ENCODE assay signal across 10 cellular contexts in genomic region chr17:78129385-78130079, GRCh38. TPM values are rescaled to one million over a fixed set of nuclear protein-coding genes. Genes with fewer than 3 reads are reported as not detected.
A peak's percentile ranks its signal among the peaks of the same experiment; 100 is the strongest.
DNase-seq lines count a peak whose midpoint lies in the region; ATAC-seq lines count a peak whose summit lies in the region.
"Had no signal": no experiment of that assay in that cellular context is flagged by ENCODE, and none has a peak within 500 bp of the region (broad histone marks: within the 10 kb centered on the region; RNA-seq: fewer than 3 reads in every experiment).

No MANE protein-coding gene starts in this region.

- H3K9me3 Mint-ChIP-seq in activated CD8-positive, alpha-beta T cell treated with anti-CD3 and anti-CD28 coated beads, Interleukin-2, amount 10 ng/mL, durations not matched to agents 7 days and 5 days (ENCODE audit: insufficient read depth): no peaks in the 10 kb centered on the region

- H3K9ac ChIP-seq in iPS-20b (ENCODE audit: low read depth, low read length): no peak overlapping the region
- no peak overlapping the region for H3K9ac ChIP-seq in subcutaneous abdominal adipose tissue (ENCODE audit: low read length in 5 of 5)

- no peak overlapping the region for H3K27ac ChIP-seq in iPS-20b (ENCODE audit: low read length)
- peak overlapping the region; percentile 46 for H3K27ac ChIP-seq in subcutaneous abdominal adipose tissue (ENCODE audit: low read depth, low read length)

- ATAC-seq in activated CD8-positive, alpha-beta T cell treated with anti-CD3 and anti-CD28 coated beads, Interleukin-2, amount 10 ng/mL, durations not matched to agents 7 days and 5 days: no peak

- H3K4me3 ChIP-seq in iPS-20b (ENCODE audit: low read length): peak overlapping the region; percentile 63; the same call in 1 of the 2 replicates
- peak overlapping the region in 1 of 5 donors; percentile 81 for H3K4me3 ChIP-seq in subcutaneous abdominal adipose tissue (ENCODE audit: low read depth in 1 of 5, low read length in 5 of 5)
- H3K4me3 ChIP-seq: lung had no signal

- H3K36me3 ChIP-seq in iPS-20b (ENCODE audit: insufficient read depth, low read depth, low read length) (no peaks in the 10 kb centered on the region; the same call in none of the 2 replicates), subcutaneous abdominal adipose tissue (ENCODE audit: control insufficient read depth in 5 of 5, insufficient read depth in 5 of 5, low read length in 5 of 5) (peaks cover 0 to 18% (median 6%) of the 10 kb centered on the region in 5 donors)

- POLR2A ChIA-PET in activated CD8-positive, alpha-beta T cell treated with anti-CD3 and anti-CD28 coated beads, Interleukin-2, amount 10 ng/mL, durations not matched to agents 7 days and 5 days (lab: Charles Lee): interaction anchor here (1.0 to 13.9 kb wide), 7 partner anchors 9 to 462 kb away, joined by 3 to 182 read pairs (median 6); no protein-coding TSS in a partner anchor

- peaks cover 62% of the 10 kb centered on the region for H3K36me3 Mint-ChIP-seq in activated CD8-positive, alpha-beta T cell treated with anti-CD3 and anti-CD28 coated beads, Interleukin-2, amount 10 ng/mL, durations not matched to agents 7 days and 5 days (ENCODE audit: low read depth)

- peak; percentile 22 for DNase-seq in NOMO-1 treated with DMSO at 0.1 percent for 48 hours (lab: John Stamatoyannopoulos, UW; ENCODE audit: unreplicated experiment)
- no peak for DNase-seq in NOMO-1 treated with dmso at 0.1 percent for 144 hours (lab: John Stamatoyannopoulos, UW; ENCODE audit: unreplicated experiment)
- DNase-seq in activated CD8-positive, alpha-beta T cell treated with anti-CD3 and anti-CD28 coated beads, Interleukin-2, amount 10 ng/mL, durations not matched to agents 7 days and 5 days: peak; percentile 71
- DNase-seq in COLO668 (lab: John Stamatoyannopoulos, UW; ENCODE audit: unreplicated experiment): no peak
- DNase-seq in NCI-H345 treated with DMSO at 0.1 percent for 48 hours (lab: John Stamatoyannopoulos, UW; ENCODE audit: unreplicated experiment): no peak
- no peak for DNase-seq in Ammon's horn (ENCODE audit: low spot score)
- DNase-seq: NCI-H2029 treated with DMSO at 0.1 percent for 48 hours had no signal

- no peaks in the 10 kb centered on the region for H3K27me3 Mint-ChIP-seq in activated CD8-positive, alpha-beta T cell treated with anti-CD3 and anti-CD28 coated beads, Interleukin-2, amount 10 ng/mL, durations not matched to agents 7 days and 5 days (ENCODE audit: low read depth)

- peak overlapping the region; percentile 99 for H3K4me3 Mint-ChIP-seq in activated CD8-positive, alpha-beta T cell treated with anti-CD3 and anti-CD28 coated beads, Interleukin-2, amount 10 ng/mL, durations not matched to agents 7 days and 5 days

- H3K9me3 ChIP-seq in iPS-20b (ENCODE audit: insufficient read depth, low read depth, low read length) (no peaks in the 10 kb centered on the region), subcutaneous abdominal adipose tissue (ENCODE audit: control insufficient read depth in 5 of 5, low read length in 5 of 5) (no peaks in the 10 kb centered on the region)

- peaks cover 46% of the 10 kb centered on the region for H3K27me3 ChIP-seq in iPS-20b (ENCODE audit: insufficient read depth, low read length)
- peaks cover 0 to 12% (median 0%) of the 10 kb centered on the region in 5 donors for H3K27me3 ChIP-seq in subcutaneous abdominal adipose tissue (ENCODE audit: control insufficient read depth in 5 of 5, insufficient read depth in 4 of 5, low read length in 5 of 5)

- CTCF ChIA-PET in activated CD8-positive, alpha-beta T cell treated with anti-CD3 and anti-CD28 coated beads, Interleukin-2, amount 10 ng/mL, durations not matched to agents 7 days and 5 days (lab: Charles Lee): interaction anchor here (1.2 to 6.0 kb wide), 6 partner anchors 8 to 122 kb away, joined by 3 to 31 read pairs (median 10); no protein-coding TSS in a partner anchor

- H3K27ac Mint-ChIP-seq in activated CD8-positive, alpha-beta T cell treated with anti-CD3 and anti-CD28 coated beads, Interleukin-2, amount 10 ng/mL, durations not matched to agents 7 days and 5 days: peak overlapping the region; percentile 99

- H3K4me1 Mint-ChIP-seq in activated CD8-positive, alpha-beta T cell treated with anti-CD3 and anti-CD28 coated beads, Interleukin-2, amount 10 ng/mL, durations not matched to agents 7 days and 5 days (ENCODE audit: low read depth): peaks cover 52% of the 10 kb centered on the region

- H3K4me1 ChIP-seq in iPS-20b (ENCODE audit: insufficient read depth, low read length) (peaks cover 8% of the 10 kb centered on the region), subcutaneous abdominal adipose tissue (ENCODE audit: control insufficient read depth in 5 of 5, insufficient read depth in 5 of 5, low read length in 5 of 5) (peaks cover 12 to 93% (median 83%) of the 10 kb centered on the region in 5 donors)

RNA-seq across cellular contexts. Expression of gene TMC6, which starts 1.0 kb away (rescaled TPM):
- 100 to 1,000 TPM; 407 to 476 TPM for total RNA-seq in activated CD8-positive, alpha-beta T cell treated with anti-CD3 and anti-CD28 coated beads, Interleukin-2, amount 10 ng/mL, durations not matched to agents 7 days and 5 days

RNA-seq across cellular contexts. Expression of gene TMC8, which starts 1.0 kb away (rescaled TPM):
- total RNA-seq in activated CD8-positive, alpha-beta T cell treated with anti-CD3 and anti-CD28 coated beads, Interleukin-2, amount 10 ng/mL, durations not matched to agents 7 days and 5 days: 100 to 1,000 TPM; 258 to 278 TPM

RNA-seq across cellular contexts. Expression of gene C17orf99, which starts 16.7 kb away (rescaled TPM):
- not detected for total RNA-seq in activated CD8-positive, alpha-beta T cell treated with anti-CD3 and anti-CD28 coated beads, Interleukin-2, amount 10 ng/mL, durations not matched to agents 7 days and 5 days

RNA-seq across cellular contexts. Expression of gene SYNGR2, which starts 38.8 kb away (rescaled TPM):
- total RNA-seq in activated CD8-positive, alpha-beta T cell treated with anti-CD3 and anti-CD28 coated beads, Interleukin-2, amount 10 ng/mL, durations not matched to agents 7 days and 5 days: 10 to 100 TPM; 41.1 to 44.3 TPM

RNA-seq across cellular contexts. Expression of gene TK1, which starts 57.3 kb away (rescaled TPM):
- 100 to 1,000 TPM; 139 to 142 TPM for total RNA-seq in activated CD8-positive, alpha-beta T cell treated with anti-CD3 and anti-CD28 coated beads, Interleukin-2, amount 10 ng/mL, durations not matched to agents 7 days and 5 days

Comparison
In these comparisons a context has a peak if more than half of its experiments do, and no peak if none do; other contexts are left out.
1. DNase-seq: peak in NOMO-1 treated with DMSO at 0.1 percent for 48 hours (single experiment) and activated CD8-positive, alpha-beta T cell treated with anti-CD3 and anti-CD28 coated beads, Interleukin-2, amount 10 ng/mL, durations not matched to agents 7 days and 5 days (single experiment); none in NOMO-1 treated with dmso at 0.1 percent for 144 hours (single experiment), COLO668 (single experiment), NCI-H345 treated with DMSO at 0.1 percent for 48 hours (single experiment) and Ammon's horn (single experiment).